In genomic region chr1:54305906-54306514, GRCh38 we compare ENCODE assay signal across 21 cellular contexts.
DNase-seq lines count a peak whose midpoint lies in the region; ATAC-seq, FAIRE-seq and TF ChIP-seq lines count a peak whose summit lies in the region.
"Had no signal": no experiment of that assay in that cellular context is flagged by ENCODE, and none has a peak within 500 bp of the region (broad histone marks: within the 10 kb centered on the region; RNA-seq: fewer than 3 reads in every experiment).

No MANE protein-coding gene starts in this region.

- peaks cover 51% of the 10 kb centered on the region for H3K79me2 ChIP-seq in astrocyte (ENCODE audit: insufficient read depth, low read length)

- H3K4me1 Mint-ChIP-seq in astrocyte (ENCODE audit: low read depth, unreplicated experiment), result peaks cover 40% of the 10 kb centered on the region
- H3K4me1 Mint-ChIP-seq in naive thymus-derived CD4-positive, alpha-beta T cell, result peaks cover 45 to 99% (median 90%) of the 10 kb centered on the region in 7 donors

- no peak overlapping the region for H3K4me3 Mint-ChIP-seq in astrocyte (ENCODE audit: unreplicated experiment)
- peak overlapping the region in 2 of 10 donors; percentile 35 to 68 for H3K4me3 Mint-ChIP-seq in naive thymus-derived CD4-positive, alpha-beta T cell
- H3K4me3 Mint-ChIP-seq: CD4-positive, CD25-positive, alpha-beta regulatory T cell had no signal

- DNase-seq in NCI-H460 (ENCODE audit: extremely low read depth, low read depth), result peak; percentile 1
- no peak for DNase-seq in astrocyte (ENCODE audit: low read depth)
- DNase-seq in heart left ventricle, result peak in 1 of 5 donors; percentile 40
- DNase-seq in naive thymus-derived CD4-positive, alpha-beta T cell, result no peak
- no peak for DNase-seq in NCI-H2107 treated with DMSO at 0.1 percent for 48 hours (lab: John Stamatoyannopoulos, UW; ENCODE audit: unreplicated experiment)
- no peak for DNase-seq in dedifferentiated amniotic fluid mesenchymal stem cell (ENCODE audit: extremely low spot score)
- no peak for DNase-seq in prostate gland (ENCODE audit: low spot score)
- DNase-seq: ACHN; Calu3; CD4-positive, CD25-positive, alpha-beta regulatory T cell; DND-41; GDM1; Karpas-422; MM.1S; NCI-H1105; NCI-H187; NCI-H446 treated with DMSO at 0.1 percent for 48 hours; NCI-H82 had no signal

- H2AFZ ChIP-seq in astrocyte (ENCODE audit: low read depth, low read length), result no peak overlapping the region

- no peak overlapping the region for H3K27ac ChIP-seq in astrocyte (ENCODE audit: low read depth, low read length)
- H3K27ac ChIP-seq in heart left ventricle, result no peak overlapping the region
- no peak overlapping the region for H3K27ac ChIP-seq in naive thymus-derived CD4-positive, alpha-beta T cell (ENCODE audit: low read depth, low read length)
- H3K27ac ChIP-seq in prostate gland, result no peak overlapping the region

- H3K9me3 Mint-ChIP-seq in astrocyte (ENCODE audit: unreplicated experiment), result no peaks in the 10 kb centered on the region
- H3K9me3 Mint-ChIP-seq in naive thymus-derived CD4-positive, alpha-beta T cell, result no peaks in the 10 kb centered on the region
- H3K9me3 Mint-ChIP-seq: CD4-positive, CD25-positive, alpha-beta regulatory T cell had no signal

- TF ChIP-seq CTCF in astrocyte (IDR thresholded peaks at IDR 0.05; ENCODE audit: insufficient read depth, low read depth, low read length) (no peak), heart left ventricle (IDR thresholded peaks at IDR 0.05) (peak in 2 of 12 donors; percentile 6 to 17), prostate gland (IDR thresholded peaks at IDR 0.05) (no peak)

- no peaks in the 10 kb centered on the region for H3K36me3 ChIP-seq in astrocyte (ENCODE audit: insufficient read depth, low read length)
- no peaks in the 10 kb centered on the region for H3K36me3 ChIP-seq in heart left ventricle
- H3K36me3 ChIP-seq in naive thymus-derived CD4-positive, alpha-beta T cell (ENCODE audit: control insufficient read depth in 2 of 3, insufficient read depth in 3 of 3, low read length in 3 of 3), result no peaks in the 10 kb centered on the region
- no peaks in the 10 kb centered on the region for H3K36me3 ChIP-seq in prostate gland

- H3K9me3 ChIP-seq in astrocyte (ENCODE audit: insufficient read depth, low read depth, low read length) (no peaks in the 10 kb centered on the region), heart left ventricle (no peaks in the 10 kb centered on the region), prostate gland (no peaks in the 10 kb centered on the region)
- no peaks in the 10 kb centered on the region for H3K9me3 ChIP-seq in naive thymus-derived CD4-positive, alpha-beta T cell (ENCODE audit: control insufficient read depth in 2 of 3, low read length in 3 of 3)

- H3K4me3 ChIP-seq in astrocyte (ENCODE audit: insufficient read depth, low read depth, low read length), result no peak overlapping the region
- H3K4me3 ChIP-seq in heart left ventricle, result no peak overlapping the region
- no peak overlapping the region for H3K4me3 ChIP-seq in naive thymus-derived CD4-positive, alpha-beta T cell (ENCODE audit: low read length)
- H3K4me3 ChIP-seq in prostate gland, result no peak overlapping the region

- H3K27me3 ChIP-seq in astrocyte (ENCODE audit: insufficient read depth, low read length) (no peaks in the 10 kb centered on the region), heart left ventricle (no peaks in the 10 kb centered on the region), prostate gland (replicated peaks; ENCODE audit: insufficient read depth) (no peaks in the 10 kb centered on the region)
- no peaks in the 10 kb centered on the region for H3K27me3 ChIP-seq in naive thymus-derived CD4-positive, alpha-beta T cell (ENCODE audit: control insufficient read depth in 2 of 2, insufficient read depth in 2 of 2, low read length in 2 of 2)

- H3K27me3 Mint-ChIP-seq in astrocyte (ENCODE audit: low read depth, unreplicated experiment), result no peaks in the 10 kb centered on the region
- H3K27me3 Mint-ChIP-seq in naive thymus-derived CD4-positive, alpha-beta T cell, result no peaks in the 10 kb centered on the region
- H3K27me3 Mint-ChIP-seq: CD4-positive, CD25-positive, alpha-beta regulatory T cell had no signal

- H3K4me1 ChIP-seq in astrocyte (ENCODE audit: insufficient read depth, low read length), result peaks cover 10% of the 10 kb centered on the region
- H3K4me1 ChIP-seq in heart left ventricle, result peaks cover 0 to 78% (median 31%) of the 10 kb centered on the region in 12 donors
- H3K4me1 ChIP-seq in naive thymus-derived CD4-positive, alpha-beta T cell (ENCODE audit: control insufficient read depth in 2 of 2, insufficient read depth in 2 of 2, low read length in 2 of 2), result peaks cover 4 to 58% of the 10 kb centered on the region in 2 donors
- peaks cover 13% of the 10 kb centered on the region for H3K4me1 ChIP-seq in prostate gland (replicated peaks)

- peaks cover 16% of the 10 kb centered on the region for H3K36me3 Mint-ChIP-seq in astrocyte (ENCODE audit: low read depth, unreplicated experiment)
- no peaks in the 10 kb centered on the region for H3K36me3 Mint-ChIP-seq in naive thymus-derived CD4-positive, alpha-beta T cell

- no peak for FAIRE-seq in astrocyte (lab: Jason Lieb, UNC)
- FAIRE-seq: H54, HepG2 had no signal

- POLR2A ChIA-PET in naive thymus-derived CD4-positive, alpha-beta T cell (lab: Charles Lee), result interaction anchor here (0.6 kb wide), 1 partner anchor 27 kb away, joined by 3 read pairs; no protein-coding TSS in a partner anchor

- ATAC-seq in heart left ventricle (peak; percentile 73 to 81 (median 74)), GM18868 (IDR thresholded peaks at IDR 0.05; ENCODE audit: unreplicated experiment) (no peak)
- ATAC-seq in naive thymus-derived CD4-positive, alpha-beta T cell, result no peak
- ATAC-seq: HepG2 had no signal

- H4K20me1 ChIP-seq in astrocyte (ENCODE audit: insufficient read depth, low read length), result peaks cover 89% of the 10 kb centered on the region

- TF ChIP-seq POLR2A in heart left ventricle (IDR thresholded peaks at IDR 0.05) (no peak), prostate gland (IDR thresholded peaks at IDR 0.05) (no peak)

- H3K9ac ChIP-seq in astrocyte (ENCODE audit: low read length), result no peak overlapping the region

- CTCF ChIA-PET in naive thymus-derived CD4-positive, alpha-beta T cell (lab: Charles Lee), result interaction anchor here (1.5 kb wide), 1 partner anchor 15 kb away, joined by 3 read pairs; no protein-coding TSS in a partner anchor

- intact Hi-C loops in heart left ventricle (cut with DNase I), result loop anchor here in 3 of 10 donors (5.0 to 10.0 kb wide), 3 partner anchors 51 to 189 kb away; no protein-coding TSS in a partner anchor
- intact Hi-C loops in naive thymus-derived CD4-positive, alpha-beta T cell (cut with micrococcal nuclease), result no loop called here
- intact Hi-C loops in prostate gland (cut with DNase I), result no loop called here

- WGBS in heart left ventricle, 4 donors, result 55 to 67% (median 56%) methylated on average over 7 of the region's 7 CpGs
- 45% methylated on average over 7 of the region's 7 CpGs for WGBS in prostate gland

- H3K27ac Mint-ChIP-seq in astrocyte (ENCODE audit: unreplicated experiment), result peak overlapping the region; percentile 1
- peak overlapping the region in 6 of 9 donors; percentile 21 to 72 (median 54) for H3K27ac Mint-ChIP-seq in naive thymus-derived CD4-positive, alpha-beta T cell

- H3K4me2 ChIP-seq in astrocyte (ENCODE audit: low read length), result no peak overlapping the region

Comparison
In these comparisons a context has a peak if more than half of its experiments do, and no peak if none do; other contexts are left out.
1. ATAC-seq: peak in heart left ventricle (4 of 4); none in naive thymus-derived CD4-positive, alpha-beta T cell (single experiment) and GM18868 (single experiment).